Comparison of ENCODE assay signal across 8 cellular contexts in genomic region chr11:72573380-72573949, GRCh38.
DNase-seq lines count a peak whose midpoint lies in the region; ATAC-seq, FAIRE-seq and TF ChIP-seq lines count a peak whose summit lies in the region.
"Had no signal": no experiment of that assay in that cellular context is flagged by ENCODE, and none has a peak within 500 bp of the region (broad histone marks: within the 10 kb centered on the region; RNA-seq: fewer than 3 reads in every experiment).

No MANE protein-coding gene starts in this region.

- ATAC-seq in foreskin keratinocyte (peak; percentile 51), HG03439 (IDR thresholded peaks at IDR 0.05; ENCODE audit: unreplicated experiment) (no peak), GM18511 (IDR thresholded peaks at IDR 0.05; ENCODE audit: unreplicated experiment) (no peak)

- H3K4me1 ChIP-seq in foreskin keratinocyte = peaks cover 36% of the 10 kb centered on the region

- DNase-seq in Daoy (ENCODE audit: low read depth) (peak; percentile 48), HTR-8/SVneo (ENCODE audit: insufficient read length, low spot score) (peak; percentile 83), UCSD-AML1 (lab: John Stamatoyannopoulos, UW; ENCODE audit: unreplicated experiment) (peak; percentile 38), foreskin keratinocyte (no peak), renal cortical epithelial cell (ENCODE audit: low read depth) (peak; percentile 10)

- FAIRE-seq in HTR-8/SVneo (lab: Jason Lieb, UNC) = peak; percentile 98

- no peaks in the 10 kb centered on the region for H3K27me3 ChIP-seq in foreskin keratinocyte

- peak; percentile 66 for TF ChIP-seq CTCF in foreskin keratinocyte (conservative IDR thresholded peaks at IDR 0.05)

- H3K27ac ChIP-seq in foreskin keratinocyte = no peak overlapping the region
- H3K27ac ChIP-seq: skin epidermis had no signal

Comparison
In these comparisons a context has a peak if more than half of its experiments do, and no peak if none do; other contexts are left out.
1. DNase-seq: peak in Daoy (single experiment), HTR-8/SVneo (single experiment), UCSD-AML1 (single experiment) and renal cortical epithelial cell (single experiment); none in foreskin keratinocyte (0 of 2).